7 cellular contexts compared by ENCODE assay signal in genomic region chr6:166586424-166587156, GRCh38. TPM values are rescaled to one million over a fixed set of nuclear protein-coding genes. Genes with fewer than 3 reads are reported as not detected.
A peak's percentile ranks its signal among the peaks of the same experiment; 100 is the strongest.
DNase-seq lines count a peak whose midpoint lies in the region; ATAC-seq and TF ChIP-seq lines count a peak whose summit lies in the region.

Gene RAMACL (minus strand): TSS chr6:166586678. CDS start chr6:166586477, 201 bp downstream.

- H3F3A ChIP-seq in MM.1S (ENCODE audit: insufficient read depth, low read length) = no peaks in the 10 kb centered on the region

- peak; percentile 45 for ATAC-seq in GM18505 (IDR thresholded peaks at IDR 0.05; ENCODE audit: unreplicated experiment)
- peak; percentile 61 for ATAC-seq in GM21390 (IDR thresholded peaks at IDR 0.05; ENCODE audit: unreplicated experiment)
- peak; percentile 83 for ATAC-seq in HG03520 (IDR thresholded peaks at IDR 0.05; ENCODE audit: unreplicated experiment)

- H3K9ac ChIP-seq in MM.1S (ENCODE audit: low read length) = no peak within 1 kb of the TSS

- CTCF ChIA-PET in activated CD4-positive, alpha-beta T cell treated with anti-CD3 and anti-CD28 coated beads, Interleukin-2, amount 10 ng/mL, durations not matched to agents 7 days and 5 days (lab: Charles Lee) = no interaction called here

- no peak within 1 kb of the TSS for H2AFZ ChIP-seq in MM.1S (ENCODE audit: low read length)

- no peaks in the 10 kb centered on the region for H3K79me2 ChIP-seq in MM.1S (ENCODE audit: low read length)

- POLR2A ChIA-PET in activated CD4-positive, alpha-beta T cell treated with anti-CD3 and anti-CD28 coated beads, Interleukin-2, amount 10 ng/mL, durations not matched to agents 7 days and 5 days (lab: Charles Lee) = no interaction called here

- no peak within 1 kb of the TSS for H3K4me3 Mint-ChIP-seq in activated CD4-positive, alpha-beta T cell treated with anti-CD3 and anti-CD28 coated beads, Interleukin-2, amount 10 ng/mL, durations not matched to agents 7 days and 5 days
- no peak within 1 kb of the TSS for H3K4me3 Mint-ChIP-seq in immature natural killer cell

- H3K36me3 ChIP-seq in MM.1S (replicated peaks; ENCODE audit: insufficient read depth, low read length) = no peaks in the 10 kb centered on the region

- TF ChIP-seq CTCF in MM.1S (IDR thresholded peaks at IDR 0.05; ENCODE audit: low read length) = no peak

- no peaks in the 10 kb centered on the region for H3K36me3 Mint-ChIP-seq in activated CD4-positive, alpha-beta T cell treated with anti-CD3 and anti-CD28 coated beads, Interleukin-2, amount 10 ng/mL, durations not matched to agents 7 days and 5 days (ENCODE audit: low read depth)
- peaks cover 0 to 3% (median 0%) of the 10 kb centered on the region in 3 donors for H3K36me3 Mint-ChIP-seq in immature natural killer cell

- peaks cover 22% of the 10 kb centered on the region for H3K4me1 Mint-ChIP-seq in activated CD4-positive, alpha-beta T cell treated with anti-CD3 and anti-CD28 coated beads, Interleukin-2, amount 10 ng/mL, durations not matched to agents 7 days and 5 days
- peaks cover 30% of the 10 kb centered on the region in 2 donors for H3K4me1 Mint-ChIP-seq in immature natural killer cell

- no peak within 1 kb of the TSS for H3K4me3 ChIP-seq in MM.1S (ENCODE audit: low read length)

- H3K27me3 Mint-ChIP-seq in activated CD4-positive, alpha-beta T cell treated with anti-CD3 and anti-CD28 coated beads, Interleukin-2, amount 10 ng/mL, durations not matched to agents 7 days and 5 days = no peaks in the 10 kb centered on the region
- peaks cover 2 to 4% (median 2%) of the 10 kb centered on the region in 3 donors for H3K27me3 Mint-ChIP-seq in immature natural killer cell (ENCODE audit: low read depth in 3 of 3)

- H3K27ac Mint-ChIP-seq in activated CD4-positive, alpha-beta T cell treated with anti-CD3 and anti-CD28 coated beads, Interleukin-2, amount 10 ng/mL, durations not matched to agents 7 days and 5 days = no peak within 1 kb of the TSS
- H3K27ac Mint-ChIP-seq in immature natural killer cell = no peak within 1 kb of the TSS

- no peaks in the 10 kb centered on the region for H3K9me2 ChIP-seq in MM.1S (replicated peaks; ENCODE audit: insufficient read depth, low read length)

- H3K9me3 Mint-ChIP-seq in activated CD4-positive, alpha-beta T cell treated with anti-CD3 and anti-CD28 coated beads, Interleukin-2, amount 10 ng/mL, durations not matched to agents 7 days and 5 days = no peaks in the 10 kb centered on the region
- no peaks in the 10 kb centered on the region for H3K9me3 Mint-ChIP-seq in immature natural killer cell

- no peak for TF ChIP-seq POLR2A in GM18505 (IDR thresholded peaks at IDR 0.05; ENCODE audit: borderline replicate concordance, extremely low read depth, insufficient read depth, insufficient read length)

- H3K4me1 ChIP-seq in MM.1S (ENCODE audit: low read length) = peaks cover 3% of the 10 kb centered on the region; the same call in 1 of the 2 replicates

- no peaks in the 10 kb centered on the region for H3K9me3 ChIP-seq in MM.1S (replicated peaks; ENCODE audit: insufficient read depth, low read length)

- no peak within 1 kb of the TSS for H3K27ac ChIP-seq in MM.1S (ENCODE audit: low read length)

- no peak within 1 kb of the TSS for H3K4me2 ChIP-seq in MM.1S (ENCODE audit: low read depth, low read length)

- H3K27me3 ChIP-seq in MM.1S (replicated peaks; ENCODE audit: insufficient read depth, low read length) = no peaks in the 10 kb centered on the region

- DNase-seq in activated CD4-positive, alpha-beta T cell treated with anti-CD3 and anti-CD28 coated beads, Interleukin-2, amount 10 ng/mL, durations not matched to agents 7 days and 5 days = peak; percentile 52
- DNase-seq in immature natural killer cell (peak; percentile 17 to 25 (median 24)), NCI-H128 (lab: John Stamatoyannopoulos, UW; ENCODE audit: unreplicated experiment) (no peak), MM.1S (no peak)

- H4K20me1 ChIP-seq in MM.1S (ENCODE audit: insufficient read depth, low read length) = no peaks in the 10 kb centered on the region

RNA-seq across cellular contexts. Expression of gene RAMACL, which starts in this region (rescaled TPM):
- under 1 TPM; 0.25 to 0.32 TPM for total RNA-seq in activated CD4-positive, alpha-beta T cell treated with anti-CD3 and anti-CD28 coated beads, Interleukin-2, amount 10 ng/mL, durations not matched to agents 7 days and 5 days
- under 1 TPM; 0.18 to 0.58 (median 0.38) TPM for polyA plus RNA-seq in immature natural killer cell

Comparison
In these comparisons a context has a peak if more than half of its experiments do, and no peak if none do; other contexts are left out.
1. Peak in DNase-seq in activated CD4-positive, alpha-beta T cell treated with anti-CD3 and anti-CD28 coated beads, Interleukin-2, amount 10 ng/mL, durations not matched to agents 7 days and 5 days; RNA of the gene not detected or under 1 TPM.
2. Peak in DNase-seq in immature natural killer cell; RNA of the gene not detected or under 1 TPM.